21 cellular contexts compared by ENCODE assay signal in the genomic region with DNA sequence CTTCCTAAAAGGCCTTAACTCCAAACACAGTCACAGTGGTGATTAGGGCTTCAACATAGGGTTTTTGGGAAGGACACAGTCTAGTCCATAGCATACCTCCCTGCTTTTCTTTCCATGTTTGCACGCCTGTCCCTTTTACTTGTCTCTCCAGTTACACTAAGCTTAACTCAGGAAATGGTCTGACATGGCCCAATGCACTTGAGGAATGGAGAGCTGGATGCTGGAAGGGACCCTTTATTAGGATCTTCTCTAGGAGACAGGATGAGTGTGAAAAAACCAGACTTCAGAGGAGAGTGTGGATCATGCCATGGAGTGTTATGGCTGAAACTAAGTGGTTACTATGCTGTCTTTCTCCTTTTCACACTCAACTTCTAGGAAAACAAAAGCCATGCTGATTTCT.
"Had no signal": no experiment of that assay in that cellular context is flagged by ENCODE, and none has a peak within 500 bp of the region (broad histone marks: within the 10 kb centered on the region; RNA-seq: fewer than 3 reads in every experiment).

No MANE protein-coding gene starts in this region.

- H3K4me1 Mint-ChIP-seq: naive thymus-derived CD8-positive, alpha-beta T cell; stimulated activated effector memory CD8-positive, alpha-beta T cell treated with anti-CD3 and anti-CD28 coated beads, Interleukin-12 subunit alpha, Interleukin-12 subunit beta, amount 100 ng/mL, for 72 hours had no signal

- DNase-seq: colonic mucosa; dermis blood vessel endothelial cell; esophagus squamous epithelium; foreskin fibroblast; kidney; mammary epithelial cell; mucosa of descending colon; naive thymus-derived CD8-positive, alpha-beta T cell; nucleus accumbens; ovary; right lobe of liver; stimulated activated CD4-positive, alpha-beta T cell treated with anti-CD3 and anti-CD28 coated beads, Interleukin-4, amount 100 ng/mL, for 1 hour; stimulated activated CD8-positive, alpha-beta memory T cell treated with anti-CD3 and anti-CD28 coated beads, Interleukin-4, amount 100 ng/mL, for 48 hours; tibial artery; upper lobe of left lung; uterus had no signal

- H3K27ac Mint-ChIP-seq: naive thymus-derived CD8-positive, alpha-beta T cell; neural progenitor cell; progenitor cell of endocrine pancreas; stimulated activated effector memory CD8-positive, alpha-beta T cell treated with anti-CD3 and anti-CD28 coated beads, Interleukin-12 subunit alpha, Interleukin-12 subunit beta, amount 100 ng/mL, for 72 hours; stimulated activated naive CD8-positive, alpha-beta T cell treated with anti-CD3 and anti-CD28 coated beads, Interleukin-15, Interleukin-2, amounts not matched to agents 100 ng/mL and 50 ng/mL, for 24 hours had no signal

- H3K9me3 Mint-ChIP-seq: naive thymus-derived CD8-positive, alpha-beta T cell; stimulated activated effector memory CD8-positive, alpha-beta T cell treated with anti-CD3 and anti-CD28 coated beads, Interleukin-12 subunit alpha, Interleukin-12 subunit beta, amount 100 ng/mL, for 72 hours; stimulated activated naive CD8-positive, alpha-beta T cell treated with anti-CD3 and anti-CD28 coated beads, Interleukin-15, Interleukin-2, amounts not matched to agents 100 ng/mL and 50 ng/mL, for 24 hours had no signal

- H3K36me3 Mint-ChIP-seq: naive thymus-derived CD8-positive, alpha-beta T cell; stimulated activated effector memory CD8-positive, alpha-beta T cell treated with anti-CD3 and anti-CD28 coated beads, Interleukin-12 subunit alpha, Interleukin-12 subunit beta, amount 100 ng/mL, for 72 hours had no signal

- ATAC-seq: gastroesophageal sphincter; mucosa of descending colon; naive thymus-derived CD8-positive, alpha-beta T cell; stimulated activated effector memory CD8-positive, alpha-beta T cell treated with anti-CD3 and anti-CD28 coated beads, Interleukin-12 subunit alpha, Interleukin-12 subunit beta, amount 100 ng/mL, for 72 hours had no signal

- FAIRE-seq: kidney had no signal

- H3K4me3 Mint-ChIP-seq: naive thymus-derived CD8-positive, alpha-beta T cell; neural progenitor cell; stimulated activated effector memory CD8-positive, alpha-beta T cell treated with anti-CD3 and anti-CD28 coated beads, Interleukin-12 subunit alpha, Interleukin-12 subunit beta, amount 100 ng/mL, for 72 hours; stimulated activated naive CD8-positive, alpha-beta T cell treated with anti-CD3 and anti-CD28 coated beads, Interleukin-15, Interleukin-2, amounts not matched to agents 100 ng/mL and 50 ng/mL, for 24 hours had no signal
